In genomic region chr5:149687789-149688188, GRCh38 we compare ENCODE assay signal across 20 cellular contexts.
"Had no signal": no experiment of that assay in that cellular context is flagged by ENCODE, and none has a peak within 500 bp of the region (broad histone marks: within the 10 kb centered on the region; RNA-seq: fewer than 3 reads in every experiment).

No MANE protein-coding gene starts in this region.

- H3K27ac ChIP-seq: colonic mucosa, transverse colon had no signal

- H3K27me3 ChIP-seq: colonic mucosa, transverse colon had no signal

- H3K4me1 ChIP-seq: colonic mucosa, transverse colon had no signal

- H3K4me3 ChIP-seq: colonic mucosa, transverse colon had no signal

- H3K36me3 ChIP-seq: colonic mucosa, transverse colon had no signal

- DNase-seq: activated CD4-positive, alpha-beta T cell treated with anti-CD3 and anti-CD28 coated beads for 4 hours; activated CD8-positive, alpha-beta memory T cell treated with anti-CD3 and anti-CD28 coated beads, Interleukin-2, amount 50 U/mL, for 48 hours; activated CD8-positive, alpha-beta T cell treated with anti-CD3 and anti-CD28 coated beads for 36 hours; activated gamma-delta T cell; activated T-cell treated with anti-CD3 and anti-CD28 coated beads, Interleukin-2, amount 50 U/mL, for 72 hours; amygdala; central memory CD4-positive, alpha-beta T cell; colonic mucosa; effector CD8-positive, alpha-beta T cell; foreskin fibroblast; nephron progenitor cell; occipital lobe; small intestine; stimulated activated CD4-positive, alpha-beta T cell treated with anti-CD3 and anti-CD28 coated beads, Interleukin-4, amount 100 ng/mL, for 4 hours; stimulated activated CD8-positive, alpha-beta memory T cell treated with anti-CD3 and anti-CD28 coated beads, Interleukin-4, amount 100 ng/mL, for 48 hours; stimulated activated naive CD8-positive, alpha-beta T cell treated with anti-CD3 and anti-CD28 coated beads, Interleukin-15, Interleukin-2, amounts not matched to agents 100 U/mL and 50 U/mL, for 24 hours; T-helper 2 cell; transverse colon had no signal

- H3K9me3 ChIP-seq: colonic mucosa, transverse colon had no signal

- ATAC-seq: activated CD8-positive, alpha-beta T cell treated with anti-CD3 and anti-CD28 coated beads for 36 hours; activated naive CD4-positive, alpha-beta T cell treated with anti-CD3 and anti-CD28 coated beads, Interleukin-2, amount 50 U/mL, for 72 hours; activated T-cell treated with anti-CD3 and anti-CD28 coated beads, Interleukin-2, amount 50 U/mL, for 72 hours; stimulated activated naive CD8-positive, alpha-beta T cell treated with anti-CD3 and anti-CD28 coated beads, Interleukin-15, Interleukin-2, amounts not matched to agents 100 U/mL and 50 U/mL, for 24 hours; WTC11 had no signal
